1 cellular context compared by ENCODE assay signal in genomic region chr22:20904008-20904979, GRCh38.
TF ChIP-seq lines count a peak whose summit lies in the region.

No MANE protein-coding gene starts in this region.

TF ChIP-seq in K562, 482 proteins besides CTCF, POLR2A, EP300 and RAD21 (continued from another document and continues in another):
- TF ChIP-seq ZNF511 (CRISPR knock-in tag; IDR thresholded peaks at IDR 0.05) = 0 out of 2 replicates have a peak, but pooled peaks have one; percentile 20
- TF ChIP-seq GTF2F1 (IDR thresholded peaks at IDR 0.05; ENCODE audit: low read depth, low read length) = no peak
- TF ChIP-seq ZNF395 (CRISPR knock-in tag; IDR thresholded peaks at IDR 0.05) = no peak
- TF ChIP-seq CBX5 (IDR thresholded peaks at IDR 0.05; ENCODE audit: borderline replicate concordance, low read depth) = no peak
- TF ChIP-seq KAT8 (IDR thresholded peaks at IDR 0.05; ENCODE audit: low read depth) = no peak
- TF ChIP-seq ATF4 (CRISPR knock-in tag; IDR thresholded peaks at IDR 0.05) = no peak
- no peak for TF ChIP-seq ZNF124 (CRISPR knock-in tag; IDR thresholded peaks at IDR 0.05)
- TF ChIP-seq DMBX1 (CRISPR knock-in tag; IDR thresholded peaks at IDR 0.05; ENCODE audit: borderline replicate concordance) = no peak
- no peak for TF ChIP-seq CBFA2T2 (conservative IDR thresholded peaks at IDR 0.05)
- TF ChIP-seq ZNF316 (IDR thresholded peaks at IDR 0.05) = no peak
- TF ChIP-seq TSC22D4 (tag; IDR thresholded peaks at IDR 0.05) = no peak
- TF ChIP-seq ERF (CRISPR knock-in tag; IDR thresholded peaks at IDR 0.05) = no peak
- no peak for TF ChIP-seq BDP1 (IDR thresholded peaks at IDR 0.05; ENCODE audit: insufficient read depth, insufficient read length)
- no peak for TF ChIP-seq BACH1 (tag; IDR thresholded peaks at IDR 0.05)
- no peak for TF ChIP-seq ZNF766 (CRISPR knock-in tag; conservative IDR thresholded peaks at IDR 0.05)
- TF ChIP-seq THAP12 (CRISPR knock-in tag; IDR thresholded peaks at IDR 0.05) = no peak
- TF ChIP-seq FOXK1 (CRISPR knock-in tag; IDR thresholded peaks at IDR 0.05; ENCODE audit: borderline replicate concordance) = no peak
- no peak for TF ChIP-seq BMI1 (IDR thresholded peaks at IDR 0.05; ENCODE audit: low read length)
- TF ChIP-seq CLOCK (CRISPR knock-in tag; IDR thresholded peaks at IDR 0.05; ENCODE audit: borderline replicate concordance) = no peak
- no peak for TF ChIP-seq PHB (CRISPR knock-in tag; IDR thresholded peaks at IDR 0.05)
- no peak for TF ChIP-seq ARID2 (IDR thresholded peaks at IDR 0.05)
- TF ChIP-seq RFX5 (IDR thresholded peaks at IDR 0.05; ENCODE audit: low read depth, low read length) = no peak
- TF ChIP-seq RNF2 (IDR thresholded peaks at IDR 0.05) = no peak
- TF ChIP-seq ZBTB11 (CRISPR knock-in tag; IDR thresholded peaks at IDR 0.05) = no peak
- no peak for TF ChIP-seq CHCHD3 (CRISPR knock-in tag; IDR thresholded peaks at IDR 0.05)
- TF ChIP-seq E2F6 (IDR thresholded peaks at IDR 0.05; ENCODE audit: borderline replicate concordance in 1 of 2, extremely low read depth in 1 of 2, insufficient read depth in 1 of 2, insufficient read length in 1 of 2, low read depth in 1 of 2, low read length in 1 of 2, poor library complexity in 1 of 2, severe bottlenecking in 1 of 2) = no peak
- no peak for TF ChIP-seq HLTF (IDR thresholded peaks at IDR 0.05)
- TF ChIP-seq ZNF592 (IDR thresholded peaks at IDR 0.05) = no peak
- TF ChIP-seq SUPT5H (IDR thresholded peaks at IDR 0.05) = no peak
- TF ChIP-seq ESRRB (CRISPR knock-in tag; IDR thresholded peaks at IDR 0.05; ENCODE audit: borderline replicate concordance) = no peak
- no peak for TF ChIP-seq HDGF (IDR thresholded peaks at IDR 0.05)
- TF ChIP-seq ZFP30 (CRISPR knock-in tag; IDR thresholded peaks at IDR 0.05; ENCODE audit: borderline replicate concordance) = no peak
- no peak for TF ChIP-seq KAT7 (CRISPR knock-in tag; IDR thresholded peaks at IDR 0.05; ENCODE audit: borderline replicate concordance)
- TF ChIP-seq SMARCA4 (IDR thresholded peaks at IDR 0.05) = peak; percentile 91
- no peak for TF ChIP-seq NFATC3 (IDR thresholded peaks at IDR 0.05)
- peak; percentile 65 for TF ChIP-seq MAX (CRISPR knock-in tag; IDR thresholded peaks at IDR 0.05)
- peak; percentile 84 for TF ChIP-seq DPF2 (IDR thresholded peaks at IDR 0.05)
- TF ChIP-seq SRSF7 (optimal IDR thresholded peaks at IDR 0.05; ENCODE audit: low read depth, low read length) = no peak
- TF ChIP-seq ZBTB1 (CRISPR knock-in tag; IDR thresholded peaks at IDR 0.05; ENCODE audit: borderline replicate concordance, low read depth) = no peak
- TF ChIP-seq HOXB6 (CRISPR knock-in tag; IDR thresholded peaks at IDR 0.05; ENCODE audit: borderline replicate concordance) = no peak
- no peak for TF ChIP-seq FOXA1 (IDR thresholded peaks at IDR 0.05; ENCODE audit: borderline replicate concordance)
- no peak for TF ChIP-seq PPARD (CRISPR knock-in tag; IDR thresholded peaks at IDR 0.05)
